In genomic region chr3:97992547-97993173, GRCh38 we compare ENCODE assay signal across 21 cellular contexts. TPM values are rescaled to one million over a fixed set of nuclear protein-coding genes. Genes with fewer than 3 reads are reported as not detected.
DNase-seq lines count a peak whose midpoint lies in the region; TF ChIP-seq lines count a peak whose summit lies in the region.
"Had no signal": no experiment of that assay in that cellular context is flagged by ENCODE, and none has a peak within 500 bp of the region (broad histone marks: within the 10 kb centered on the region; RNA-seq: fewer than 3 reads in every experiment).

No MANE protein-coding gene starts in this region.

- no peaks in the 10 kb centered on the region for H3K36me3 Mint-ChIP-seq in MCF 10A (ENCODE audit: insufficient read depth, unreplicated experiment)
- H3K36me3 Mint-ChIP-seq: IgD-negative memory B cell had no signal

- no peak overlapping the region for H3K27ac Mint-ChIP-seq in MCF 10A (ENCODE audit: low read depth, unreplicated experiment)
- H3K27ac Mint-ChIP-seq: IgD-negative memory B cell had no signal

- H3K9me3 Mint-ChIP-seq in MCF 10A (ENCODE audit: unreplicated experiment): no peaks in the 10 kb centered on the region
- H3K9me3 Mint-ChIP-seq: CD4-positive, alpha-beta T cell had no signal

- no peak overlapping the region for H3K9ac ChIP-seq in mesendoderm (ENCODE audit: low read length)

- H3K4me3 ChIP-seq in mesendoderm (ENCODE audit: low read length): no peak overlapping the region
- H3K4me3 ChIP-seq: HAP-1 had no signal

- WGBS in mesendoderm (ENCODE audit: extremely low coverage, insufficient coverage, low lambda C conversion rate): no CpG with 5 or more reads among the region's 2 CpGs

- H3K36me3 ChIP-seq in mesendoderm (ENCODE audit: control insufficient read depth, insufficient read depth, low read length): no peaks in the 10 kb centered on the region
- H3K36me3 ChIP-seq: BE2C, HAP-1 had no signal

- DNase-seq in NCI-H748 (lab: John Stamatoyannopoulos, UW; ENCODE audit: unreplicated experiment): peak; percentile 29
- no peak for DNase-seq in NCI-H748 treated with DMSO at 0.1 percent for 48 hours (lab: John Stamatoyannopoulos, UW)
- peak; percentile 73 for DNase-seq in NCI-H69 (lab: John Stamatoyannopoulos, UW)
- peak; percentile 33 for DNase-seq in mesendoderm
- DNase-seq in MCF 10A (ENCODE audit: unreplicated experiment): no peak
- no peak for DNase-seq in caudate nucleus (lab: John Stamatoyannopoulos, UW)
- no peak for DNase-seq in stimulated activated CD4-positive, alpha-beta T cell treated with anti-CD3 and anti-CD28 coated beads, Interleukin-2, amount 100 ng/mL, for 48 hours
- DNase-seq: ACHN; BE2C; Caco-2; CD4-positive, alpha-beta T cell; DMS79 treated with DMSO at 0.1 percent for 48 hours; GF-D8; GOT3; KBM-7 had no signal

- intact Hi-C loops in MCF 10A (cut with micrococcal nuclease): no loop called here

- no peaks in the 10 kb centered on the region for H3K4me1 ChIP-seq in mesendoderm (ENCODE audit: control insufficient read depth, low read depth, low read length)
- H3K4me1 ChIP-seq: BE2C, HAP-1 had no signal

- no peaks in the 10 kb centered on the region for H3K79me2 ChIP-seq in mesendoderm (ENCODE audit: control insufficient read depth, insufficient read depth, low read length)

- no peaks in the 10 kb centered on the region for H3K27me3 ChIP-seq in mesendoderm (ENCODE audit: insufficient read depth, low read length, poor library complexity)
- H3K27me3 ChIP-seq: BE2C had no signal

- no peak overlapping the region for H4K5ac ChIP-seq in mesendoderm (ENCODE audit: low read length)

- POLR2A ChIA-PET in MCF 10A (lab: Yijun Ruan, JAX): no interaction called here

- CTCF ChIA-PET in MCF 10A (lab: Yijun Ruan, JAX): no interaction called here

- no peak overlapping the region for H2BK15ac ChIP-seq in mesendoderm (replicated peaks; ENCODE audit: low read depth)

- no peak overlapping the region for H3K4ac ChIP-seq in mesendoderm (ENCODE audit: low read depth, low read length)

- no TSS peak for BruUV-seq in MCF 10A (replicated peaks; lab: Mats Ljungman, UMichigan)

- no peak overlapping the region for H3K18ac ChIP-seq in mesendoderm (ENCODE audit: low read length)

- no peaks in the 10 kb centered on the region for H3K79me1 ChIP-seq in mesendoderm (ENCODE audit: low read length)

- H3K4me2 ChIP-seq in mesendoderm (ENCODE audit: low read length): no peak overlapping the region

- H2AK5ac ChIP-seq in mesendoderm (ENCODE audit: low read length): no peak overlapping the region

- H3K56ac ChIP-seq in mesendoderm (ENCODE audit: low read length): no peak overlapping the region

- peak overlapping the region; percentile 85 for H3K27ac ChIP-seq in VCaP
- H3K27ac ChIP-seq in mesendoderm (ENCODE audit: low read depth, low read length): no peak overlapping the region
- no peak overlapping the region for H3K27ac ChIP-seq in caudate nucleus (ENCODE audit: low read depth, low read length)
- H3K27ac ChIP-seq: C4-2B, HL-60 had no signal

- H3K27me3 Mint-ChIP-seq in MCF 10A (ENCODE audit: insufficient read depth, unreplicated experiment): no peaks in the 10 kb centered on the region
- H3K27me3 Mint-ChIP-seq: CD4-positive, alpha-beta T cell had no signal

- H3K4me1 Mint-ChIP-seq in MCF 10A (ENCODE audit: insufficient read depth, unreplicated experiment): peaks cover 8% of the 10 kb centered on the region

- no peak overlapping the region for H3K23ac ChIP-seq in mesendoderm (ENCODE audit: low read length)

- no peak overlapping the region for H4K8ac ChIP-seq in mesendoderm (ENCODE audit: low read depth, low read length)

- TF ChIP-seq CTCF in VCaP (conservative IDR thresholded peaks at IDR 0.05) (no peak), MCF 10A (IDR thresholded peaks at IDR 0.05; ENCODE audit: unreplicated experiment) (no peak)

- H2BK5ac ChIP-seq in mesendoderm (ENCODE audit: low read length): no peak overlapping the region

- no peak overlapping the region for H3K4me3 Mint-ChIP-seq in MCF 10A (ENCODE audit: unreplicated experiment)
- H3K4me3 Mint-ChIP-seq: CD4-positive, alpha-beta T cell; IgD-negative memory B cell had no signal

- H2BK120ac ChIP-seq in mesendoderm (ENCODE audit: low read depth, low read length): no peak overlapping the region

RNA-seq across cellular contexts. Expression of gene RIOX2, which starts 20.4 kb away (rescaled TPM):
- polyA plus RNA-seq in mesendoderm (2013, experiment 1 of 2): 24.0 TPM
- 23.9 TPM for polyA plus RNA-seq in mesendoderm (2013, experiment 2 of 2)
- 51.8 and 73.9 TPM in 2 replicates for total RNA-seq in MCF 10A (2022)

RNA-seq across cellular contexts. Expression of gene GABRR3, which starts 42.5 kb away (rescaled TPM):
- polyA plus RNA-seq in mesendoderm (2013, experiment 1 of 2): not detected
- under 0.01 TPM for polyA plus RNA-seq in mesendoderm (2013, experiment 2 of 2)
- total RNA-seq in MCF 10A (2022): not detected in 2 replicates
- total RNA-seq: Caco-2; CD4-positive, alpha-beta T cell; HT1080 had no signal
- polyA plus RNA-seq: IgD-negative memory B cell had no signal

Comparison
In these comparisons a context has a peak if more than half of its experiments do, and no peak if none do; other contexts are left out.
1. DNase-seq: peak in NCI-H748 (single experiment), NCI-H69 (single experiment) and mesendoderm (single experiment); none in NCI-H748 treated with DMSO at 0.1 percent for 48 hours (single experiment), MCF 10A (single experiment), caudate nucleus (0 of 61) and stimulated activated CD4-positive, alpha-beta T cell treated with anti-CD3 and anti-CD28 coated beads, Interleukin-2, amount 100 ng/mL, for 48 hours (0 of 2).